ENCODE assay signal across 8 cellular contexts in genomic region chr7:37182011-37182478, GRCh38.
DNase-seq lines count a peak whose midpoint lies in the region; ATAC-seq and FAIRE-seq lines count a peak whose summit lies in the region.

No MANE protein-coding gene starts in this region.

- H3K18ac ChIP-seq in mesendoderm (ENCODE audit: low read length) = no peak overlapping the region

- no peak overlapping the region for H3K27ac ChIP-seq in mesendoderm (ENCODE audit: low read depth, low read length)

- no peak overlapping the region for H2BK15ac ChIP-seq in mesendoderm (replicated peaks; ENCODE audit: low read depth)

- no peaks in the 10 kb centered on the region for H3K27me3 ChIP-seq in mesendoderm (ENCODE audit: insufficient read depth, low read length, poor library complexity)

- no peak overlapping the region for H4K8ac ChIP-seq in mesendoderm (ENCODE audit: low read depth, low read length)

- H3K9ac ChIP-seq in mesendoderm (ENCODE audit: low read length) = peak overlapping the region; percentile 2

- peaks cover 3% of the 10 kb centered on the region for H3K4me1 ChIP-seq in mesendoderm (ENCODE audit: control insufficient read depth, low read depth, low read length)

- no peak overlapping the region for H3K23ac ChIP-seq in mesendoderm (ENCODE audit: low read length)

- FAIRE-seq in endometrium (lab: Jason Lieb, UNC) = peak; percentile 55

- peak; percentile 91 for DNase-seq in Ammon's horn (ENCODE audit: low spot score)
- DNase-seq in NCI-H748 (lab: John Stamatoyannopoulos, UW; ENCODE audit: unreplicated experiment) = peak; percentile 87
- peak; percentile 53 to 66 for DNase-seq in activated CD8-positive, alpha-beta memory T cell treated with anti-CD3 and anti-CD28 coated beads for 1 hour (ENCODE audit: extremely low read depth in 1 of 2, low read depth in 1 of 2)
- DNase-seq in mesendoderm = peak; percentile 91
- DNase-seq in stimulated activated CD8-positive, alpha-beta memory T cell treated with anti-CD3 and anti-CD28 coated beads, Interleukin-2, amount 100 ng/mL, for 48 hours (ENCODE audit: low read depth in 2 of 2) = peak; percentile 65 to 71

- no peak overlapping the region for H4K5ac ChIP-seq in mesendoderm (ENCODE audit: low read length)

- no peak overlapping the region for H3K4me3 ChIP-seq in mesendoderm (ENCODE audit: low read length)

- H3K4me2 ChIP-seq in mesendoderm (ENCODE audit: low read length) = no peak overlapping the region

- H2BK5ac ChIP-seq in mesendoderm (ENCODE audit: low read length) = no peak overlapping the region

- no peak overlapping the region for H2AK5ac ChIP-seq in mesendoderm (ENCODE audit: low read length)

- ATAC-seq in GM19035 (IDR thresholded peaks at IDR 0.05; ENCODE audit: unreplicated experiment) (peak; percentile 90), HG03469 (IDR thresholded peaks at IDR 0.05; ENCODE audit: unreplicated experiment) (peak; percentile 62)

- H3K79me1 ChIP-seq in mesendoderm (ENCODE audit: low read length) = no peaks in the 10 kb centered on the region

- no peak overlapping the region for H2BK120ac ChIP-seq in mesendoderm (ENCODE audit: low read depth, low read length)

- no CpG with 5 or more reads among the region's 7 CpGs for WGBS in mesendoderm (ENCODE audit: extremely low coverage, insufficient coverage, low lambda C conversion rate)

- H3K79me2 ChIP-seq in mesendoderm (ENCODE audit: control insufficient read depth, insufficient read depth, low read length) = no peaks in the 10 kb centered on the region

- H3K4ac ChIP-seq in mesendoderm (ENCODE audit: low read depth, low read length) = no peak overlapping the region

- peak overlapping the region; percentile 1 for H3K56ac ChIP-seq in mesendoderm (ENCODE audit: low read length)

- H3K36me3 ChIP-seq in mesendoderm (ENCODE audit: control insufficient read depth, insufficient read depth, low read length) = no peaks in the 10 kb centered on the region
